Comparison of ENCODE assay signal across 16 cellular contexts in the genomic region with DNA sequence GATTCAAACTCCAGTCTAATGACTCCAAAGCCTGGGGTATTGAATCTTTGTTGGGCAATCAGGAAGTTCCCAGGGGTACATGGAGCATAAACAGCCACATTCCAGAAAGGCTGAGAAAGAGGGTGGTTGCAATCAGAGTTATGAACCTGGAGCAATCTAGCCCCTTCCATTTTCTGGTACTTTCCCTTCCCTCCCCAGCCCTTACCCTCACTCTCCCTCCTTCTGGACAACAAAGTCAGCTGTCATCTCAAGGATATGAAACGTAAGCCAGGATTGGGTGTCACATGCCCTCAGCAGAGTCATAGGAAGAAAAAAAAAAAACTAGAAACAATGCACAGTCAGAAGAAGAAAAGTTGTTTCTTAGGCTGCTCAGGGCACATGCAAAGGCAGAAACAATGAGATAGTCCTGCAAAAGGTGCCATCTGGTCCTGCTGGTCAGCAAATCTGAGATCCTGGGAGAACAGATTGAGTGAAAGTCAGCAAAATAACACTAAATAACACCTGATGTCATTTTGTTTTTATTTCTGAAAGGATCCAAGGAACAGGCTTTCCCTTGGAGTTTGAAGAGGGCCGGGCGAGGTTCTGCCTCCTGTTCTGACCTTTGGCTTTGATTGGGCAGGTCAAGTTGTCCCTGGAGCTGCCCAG. TPM values are rescaled to one million over a fixed set of nuclear protein-coding genes. Genes with fewer than 3 reads are reported as not detected.
A peak's percentile ranks its signal among the peaks of the same experiment; 100 is the strongest.
DNase-seq lines count a peak whose midpoint lies in the region; ATAC-seq, FAIRE-seq and TF ChIP-seq lines count a peak whose summit lies in the region.
"Had no signal": no experiment of that assay in that cellular context is flagged by ENCODE, and none has a peak within 500 bp of the region (broad histone marks: within the 10 kb centered on the region; RNA-seq: fewer than 3 reads in every experiment).

No MANE protein-coding gene starts in this region.

- H3K27me3 ChIP-seq in HepG2 (ENCODE audit: control insufficient read depth in 1 of 2, insufficient read depth in 2 of 2, low read length in 2 of 2) (peaks cover 1 to 17% of the 10 kb centered on the region in 2 experiments; a peak in 3 of 5 replicates), right lobe of liver (no peaks in the 10 kb centered on the region), stomach (no peaks in the 10 kb centered on the region), A673 (replicated peaks; ENCODE audit: insufficient read depth, low read depth, low read length, poor library complexity) (no peaks in the 10 kb centered on the region)

- H3K27ac ChIP-seq in HepG2 (ENCODE audit: extremely low read length, insufficient read depth, low read length) (no peak overlapping the region), right lobe of liver (no peak overlapping the region), stomach (no peak overlapping the region), A673 (ENCODE audit: low read depth, low read length, poor library complexity, severe bottlenecking) (no peak overlapping the region)
- H3K27ac ChIP-seq: KMS-11 had no signal

- H3K9ac ChIP-seq in HepG2 (ENCODE audit: insufficient read depth, low read depth, low read length): no peak overlapping the region
- H3K9ac ChIP-seq: KMS-11 had no signal

- H3K4me2 ChIP-seq in HepG2 (ENCODE audit: low read depth, low read length): no peak overlapping the region
- H3K4me2 ChIP-seq: KMS-11 had no signal

- 4% methylated on average over 3 of the region's 3 CpGs for WGBS in HepG2 (ENCODE audit: low lambda C conversion rate)
- 61% methylated on average over 3 of the region's 3 CpGs for WGBS in right lobe of liver (ENCODE audit: insufficient coverage, low coverage, low lambda C conversion rate, missing lambda C conversion rate)
- WGBS in stomach, 5 donors: 49 to 61% (median 55%) methylated on average over 3 of the region's 3 CpGs

- in situ Hi-C loops in HepG2 (cut with HindIII; ENCODE audit: extremely low pct_ligation_motif_present, low pct_unique_long_range_greater_than_20kb): no loop called here

- H3K9me3 ChIP-seq in HepG2 (ENCODE audit: low read length): no peaks in the 10 kb centered on the region
- no peaks in the 10 kb centered on the region for H3K9me3 ChIP-seq in right lobe of liver
- H3K9me3 ChIP-seq in stomach: no peaks in the 10 kb centered on the region
- no peaks in the 10 kb centered on the region for H3K9me3 ChIP-seq in A673 (ENCODE audit: low read depth, low read length, poor library complexity, severe bottlenecking)

- TF ChIP-seq EP300 in HepG2 (IDR thresholded peaks at IDR 0.05; ENCODE audit: low read depth in 2 of 2, low read length in 2 of 2) (no peak), HepG2 (CRISPR knock-in tag; IDR thresholded peaks at IDR 0.05; ENCODE audit: borderline replicate concordance) (no peak), stomach (IDR thresholded peaks at IDR 0.05) (no peak)

- ATAC-seq in HepG2 (no peak), right lobe of liver (no peak)
- ATAC-seq: naive thymus-derived CD8-positive, alpha-beta T cell had no signal

- TF ChIP-seq POLR2A in HepG2 (IDR thresholded peaks at IDR 0.05; ENCODE audit: insufficient read depth in 1 of 2, low read depth in 2 of 2, low read length in 2 of 2) (no peak), right lobe of liver (IDR thresholded peaks at IDR 0.05) (no peak), stomach (IDR thresholded peaks at IDR 0.05) (no peak), erythroblast (IDR thresholded peaks at IDR 0.05; ENCODE audit: low read length) (no peak)

- POLR2A ChIA-PET in HepG2 (lab: Yijun Ruan, JAX) (no interaction called here), A673 (lab: Charles Lee; ENCODE audit: low non-redundant PET) (no interaction called here)

- H3K4me3 ChIP-seq in HepG2 (replicated peaks in 1 of 3; ENCODE audit: insufficient read depth in 1 of 3, low read depth in 2 of 3, low read length in 3 of 3) (no peak overlapping the region), right lobe of liver (no peak overlapping the region), cardiac fibroblast (replicated peaks in 1 of 2; ENCODE audit: low read depth in 2 of 2, low read length in 2 of 2) (no peak overlapping the region), stomach (no peak overlapping the region), A673 (ENCODE audit: low read depth, low read length, poor library complexity, severe bottlenecking) (no peak overlapping the region)

- H4K20me1 ChIP-seq in HepG2 (ENCODE audit: insufficient read depth, low read length): no peaks in the 10 kb centered on the region

- FAIRE-seq in HepG2 (lab: Jason Lieb, UNC): no peak
- FAIRE-seq: frontal cortex had no signal

- H3K4me1 ChIP-seq in HepG2 (ENCODE audit: insufficient read depth, low read length): no peaks in the 10 kb centered on the region
- no peaks in the 10 kb centered on the region for H3K4me1 ChIP-seq in right lobe of liver
- H3K4me1 ChIP-seq in stomach: no peaks in the 10 kb centered on the region
- no peaks in the 10 kb centered on the region for H3K4me1 ChIP-seq in A673 (ENCODE audit: insufficient read depth, low read length, poor library complexity, severe bottlenecking)

- H2AFZ ChIP-seq in HepG2 (ENCODE audit: low read length): no peak overlapping the region

- BruUV-seq in HepG2 (replicated peaks; lab: Mats Ljungman, UMichigan): no TSS peak
- no TSS peak for BruUV-seq in A673 (replicated peaks; lab: Mats Ljungman, UMichigan)

- H3K79me2 ChIP-seq in HepG2 (ENCODE audit: insufficient read depth, low read length): no peaks in the 10 kb centered on the region

- DNase-seq in HepG2 (ENCODE audit: low spot score) (no peak), right lobe of liver (no peak), cardiac fibroblast (ENCODE audit: low read depth in 2 of 2) (peak; percentile 46 to 63), kidney tubule cell (ENCODE audit: low spot score) (peak; percentile 82), stomach (no peak), erythroblast (lab: John Stamatoyannopoulos, UW) (no peak), A673 (ENCODE audit: low spot score) (no peak)
- DNase-seq in stimulated activated CD4-positive, alpha-beta T cell treated with anti-CD3 and anti-CD28 coated beads, Interleukin-4, amount 100 ng/mL, for 4 hours: no peak
- DNase-seq: activated CD4-positive, alpha-beta T cell treated with anti-CD3 and anti-CD28 coated beads for 48 hours; islet precursor cell; naive thymus-derived CD8-positive, alpha-beta T cell; NCI-H2107; T-helper 1 cell had no signal

- intact Hi-C loops in HepG2 (cut with micrococcal nuclease; ENCODE audit: unreplicated experiment) (no loop called here), right lobe of liver (cut with DNase I) (no loop called here), stomach (cut with DNase I; ENCODE audit: low total_unique reads) (no loop called here), A673 (cut with micrococcal nuclease; ENCODE audit: unreplicated experiment) (no loop called here)

- CTCF ChIA-PET in HepG2 (lab: Yijun Ruan, JAX; ENCODE audit: low intra/inter-chr PET ratio, low total read pairs): no interaction called here
- CTCF ChIA-PET in A673 (lab: Charles Lee): interaction anchor here (0.7 kb wide), 1 partner anchor 9 kb away, joined by 3 read pairs; no protein-coding TSS in a partner anchor

- TF ChIP-seq CTCF in HepG2 (CRISPR knock-in tag; IDR thresholded peaks at IDR 0.05): no peak
- no peak for TF ChIP-seq CTCF in right lobe of liver (IDR thresholded peaks at IDR 0.05)
- TF ChIP-seq CTCF in cardiac fibroblast (IDR thresholded peaks at IDR 0.05; ENCODE audit: low read depth, low read length): no peak
- TF ChIP-seq CTCF in stomach (IDR thresholded peaks at IDR 0.05): no peak
- no peak for TF ChIP-seq CTCF in A673 (conservative IDR thresholded peaks at IDR 0.05; ENCODE audit: low read depth, low read length)

- H3K36me3 ChIP-seq in HepG2 (replicated peaks in 1 of 2; ENCODE audit: control insufficient read depth in 1 of 2, insufficient read depth in 2 of 2, low read length in 2 of 2) (no peaks in the 10 kb centered on the region), right lobe of liver (no peaks in the 10 kb centered on the region), stomach (no peaks in the 10 kb centered on the region), A673 (ENCODE audit: insufficient read depth, low read length, poor library complexity, severe bottlenecking) (no peaks in the 10 kb centered on the region)

- no peak for TF ChIP-seq RAD21 in HepG2 (CRISPR knock-in tag; IDR thresholded peaks at IDR 0.05)

RNA-seq across cellular contexts. Expression of gene TMEM229B, which starts 27.1 kb away (rescaled TPM):
- total RNA-seq in HepG2 (2016; rRNA removed; fragmentation: Illumina TruSeq; extraction: Trizol): 0.93 and 1.1 TPM in 2 replicates
- total RNA-seq in HepG2 (2016; cell fraction: cytosol; rRNA removed; fragmentation: Illumina TruSeq; extraction: Trizol; ENCODE audit: low read depth): 0.10 and 0.26 TPM in 2 replicates
- total RNA-seq in HepG2 (2016; cell fraction: insoluble cytoplasmic fraction; rRNA removed; fragmentation: Illumina TruSeq; extraction: Trizol): 0.62 and 1.1 TPM in 2 replicates
- 0.46 and 0.55 TPM in 2 replicates for total RNA-seq in HepG2 (2016; cell fraction: membrane; rRNA removed; fragmentation: Illumina TruSeq; extraction: Trizol)
- 0.47 and 0.75 TPM in 2 replicates for total RNA-seq in HepG2 (2016; cell fraction: nucleus; rRNA removed; fragmentation: Illumina TruSeq; extraction: Trizol)
- 0.69 and 1.6 TPM in 2 replicates for polyA plus RNA-seq in HepG2 (2011; rRNA removed)
- 0.97 and 1.3 TPM in 2 replicates for polyA plus RNA-seq in HepG2 (2011; cell fraction: cytosol; rRNA removed)
- polyA plus RNA-seq in HepG2 (2011; cell fraction: nucleus; rRNA removed): 0.92 and 1.5 TPM in 2 replicates
- 0.59 and 2.0 TPM in 2 replicates for polyA plus RNA-seq in HepG2 (2012)
- 0.05 and 0.12 TPM in 2 replicates for polyA plus RNA-seq in HepG2 (2016; cell fraction: cytosol; fragmentation: Illumina TruSeq; extraction: Trizol; ENCODE audit: low read depth)
- 0.37 and 1.0 TPM in 2 replicates for polyA plus RNA-seq in HepG2 (2016; cell fraction: insoluble cytoplasmic fraction; fragmentation: Illumina TruSeq; extraction: Trizol; ENCODE audit: low read depth)
- polyA plus RNA-seq in HepG2 (2016; cell fraction: membrane; fragmentation: Illumina TruSeq; extraction: Trizol; ENCODE audit: low read depth): 0.29 and 0.74 TPM in 2 replicates
- 0.71 and 1.0 TPM in 2 replicates for polyA plus RNA-seq in HepG2 (2016; cell fraction: nucleus; fragmentation: Illumina TruSeq; extraction: Trizol; ENCODE audit: insufficient read depth, low read depth)
- 0.19 and 7.1 TPM in 2 replicates for polyA minus RNA-seq in HepG2 (2011; rRNA and poly(A)+ RNA removed; ENCODE audit: low replicate concordance)
- polyA minus RNA-seq in HepG2 (2011; cell fraction: cytosol; rRNA and poly(A)+ RNA removed): 0.44 and 1.3 TPM in 2 replicates
- polyA minus RNA-seq in HepG2 (2011; cell fraction: nucleus; rRNA and poly(A)+ RNA removed): 3.2 and 4.6 TPM in 2 replicates
- total RNA-seq in right lobe of liver: 1 to 10 TPM in 3 of 6 experiments, under 1 TPM in 3; 0.06 to 1.8 (median 1.2) TPM
- total RNA-seq in stomach: 10 to 100 TPM in 1 of 5 donors, 1 to 10 TPM in 2, under 1 TPM in 1, not detected in 1; 0.14 to 15.6 (median 2.2) TPM
- 1 to 10 TPM in 1 of 3 donors, under 1 TPM in 2; 0.55 to 1.4 (median 0.76) TPM for polyA plus RNA-seq in stomach
- 0.28 TPM in 1 of 2 replicates, not detected in the other for total RNA-seq in A673 (2021)

RNA-seq across cellular contexts. Expression of gene PLEK2, which starts 49.5 kb away (rescaled TPM):
- total RNA-seq in HepG2 (2016; rRNA removed; fragmentation: Illumina TruSeq; extraction: Trizol): 1.5 and 1.9 TPM in 2 replicates
- not detected in 2 replicates for total RNA-seq in HepG2 (2016; cell fraction: cytosol; rRNA removed; fragmentation: Illumina TruSeq; extraction: Trizol; ENCODE audit: low read depth)
- 1.4 and 2.0 TPM in 2 replicates for total RNA-seq in HepG2 (2016; cell fraction: insoluble cytoplasmic fraction; rRNA removed; fragmentation: Illumina TruSeq; extraction: Trizol)
- 0.65 and 0.77 TPM in 2 replicates for total RNA-seq in HepG2 (2016; cell fraction: membrane; rRNA removed; fragmentation: Illumina TruSeq; extraction: Trizol)
- 0.53 and 0.66 TPM in 2 replicates for total RNA-seq in HepG2 (2016; cell fraction: nucleus; rRNA removed; fragmentation: Illumina TruSeq; extraction: Trizol)
- 0.26 and 0.51 TPM in 2 replicates for polyA plus RNA-seq in HepG2 (2011; rRNA removed)
- polyA plus RNA-seq in HepG2 (2011; cell fraction: cytosol; rRNA removed): 0.12 and 0.54 TPM in 2 replicates
- polyA plus RNA-seq in HepG2 (2011; cell fraction: nucleus; rRNA removed): 0.12 TPM in 1 of 2 replicates, not detected in the other
- 0.19 and 0.78 TPM in 2 replicates for polyA plus RNA-seq in HepG2 (2012)
- 0.18 and 0.21 TPM in 2 replicates for polyA plus RNA-seq in HepG2 (2016; cell fraction: cytosol; fragmentation: Illumina TruSeq; extraction: Trizol; ENCODE audit: low read depth)
- polyA plus RNA-seq in HepG2 (2016; cell fraction: insoluble cytoplasmic fraction; fragmentation: Illumina TruSeq; extraction: Trizol; ENCODE audit: low read depth): 2.5 and 2.9 TPM in 2 replicates
- polyA plus RNA-seq in HepG2 (2016; cell fraction: membrane; fragmentation: Illumina TruSeq; extraction: Trizol; ENCODE audit: low read depth): 0.47 and 0.62 TPM in 2 replicates
- polyA plus RNA-seq in HepG2 (2016; cell fraction: nucleus; fragmentation: Illumina TruSeq; extraction: Trizol; ENCODE audit: insufficient read depth, low read depth): 0.80 and 1.6 TPM in 2 replicates
- 30.6 TPM in 1 of 2 replicates, not detected in the other for polyA minus RNA-seq in HepG2 (2011; rRNA and poly(A)+ RNA removed; ENCODE audit: low replicate concordance)
- polyA minus RNA-seq in HepG2 (2011; cell fraction: cytosol; rRNA and poly(A)+ RNA removed): 0.99 TPM in 1 of 2 replicates, not detected in the other
- not detected in 2 replicates for polyA minus RNA-seq in HepG2 (2011; cell fraction: nucleus; rRNA and poly(A)+ RNA removed)
- 10 to 100 TPM in 4 of 6 experiments, 1 to 10 TPM in 2; 8.3 to 16.2 (median 12.1) TPM for total RNA-seq in right lobe of liver
- 100 to 1,000 TPM in 1 of 5 donors, 10 to 100 TPM in 2, 1 to 10 TPM in 1, not detected in 1; 6.5 to 203 (median 26.5) TPM for total RNA-seq in stomach
- 10 to 100 TPM; 13.5 to 39.0 (median 20.0) TPM for polyA plus RNA-seq in stomach
- 3.7 and 6.8 TPM in 2 replicates for total RNA-seq in A673 (2021)
- total RNA-seq: chondrocyte had no signal

Comparison
In these comparisons a context has a peak if more than half of its experiments do, and no peak if none do; other contexts are left out.
1. DNase-seq: peak in cardiac fibroblast (2 of 2) and kidney tubule cell (single experiment); none in HepG2 (single experiment), right lobe of liver (0 of 3), stomach (single experiment), erythroblast (0 of 2), A673 (single experiment) and stimulated activated CD4-positive, alpha-beta T cell treated with anti-CD3 and anti-CD28 coated beads, Interleukin-4, amount 100 ng/mL, for 4 hours (0 of 2).